1 cellular context compared by ENCODE assay signal in genomic region chr9:87504938-87505337, GRCh38.
A peak's percentile ranks its signal among the peaks of the same experiment; 100 is the strongest.
TF ChIP-seq lines count a peak whose summit lies in the region.

No MANE protein-coding gene starts in this region.

TF ChIP-seq in K562, 482 proteins besides CTCF, POLR2A, EP300 and RAD21 (continued from another document):
- TF ChIP-seq ZNF121 (CRISPR knock-in tag; conservative IDR thresholded peaks at IDR 0.05) (no peak), C11orf30 (IDR thresholded peaks at IDR 0.05; ENCODE audit: low read depth) (peak; percentile 41), CBFA2T2 (conservative IDR thresholded peaks at IDR 0.05) (no peak), JUND (IDR thresholded peaks at IDR 0.05; ENCODE audit: borderline replicate concordance, low read depth, low read length) (peak; percentile 33; the same call in 1 of the 2 replicates), JUND (tag; IDR thresholded peaks at IDR 0.05; ENCODE audit: borderline replicate concordance, low read depth, low read length) (no peak; the same call in 2 of the 3 replicates), TFAM (CRISPR knock-in tag; conservative IDR thresholded peaks at IDR 0.05) (no peak), ZNF316 (IDR thresholded peaks at IDR 0.05) (peak; percentile 32; the same call in 1 of the 2 replicates), DPF2 (IDR thresholded peaks at IDR 0.05) (no peak), ELF1 (tag; IDR thresholded peaks at IDR 0.05) (no peak)
TF ChIP-seq in K562: peak in this region for 4.
